8 cellular contexts compared by ENCODE assay signal in the genomic region with DNA sequence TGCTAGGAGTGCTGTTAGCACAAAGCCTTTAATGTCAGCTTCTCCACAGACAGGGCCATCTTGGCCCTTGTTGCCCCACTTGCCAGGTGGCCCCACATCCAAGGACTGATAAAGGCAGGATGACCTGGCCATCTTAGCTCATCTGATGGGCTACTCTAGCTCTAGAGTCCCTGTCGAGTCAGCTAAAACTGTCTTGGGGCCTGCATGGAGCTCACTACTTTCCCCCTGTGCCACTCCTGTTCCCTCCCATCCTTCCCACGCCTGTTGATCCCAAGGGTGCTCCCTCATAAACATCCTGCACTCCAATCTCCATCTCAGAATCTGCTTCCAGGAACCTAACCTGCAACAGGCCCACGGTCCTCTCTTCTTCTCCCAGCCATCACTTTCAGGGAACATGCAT. TPM values are rescaled to one million over a fixed set of nuclear protein-coding genes. Genes with fewer than 3 reads are reported as not detected.
A peak's percentile ranks its signal among the peaks of the same experiment; 100 is the strongest.
DNase-seq lines count a peak whose midpoint lies in the region; ATAC-seq, FAIRE-seq and TF ChIP-seq lines count a peak whose summit lies in the region.

No MANE protein-coding gene starts in this region.

- 17% methylated on average over 3 of the region's 3 CpGs for WGBS in K562 (ENCODE audit: insufficient coverage, low coverage, missing lambda C conversion rate)

- H3K9me3 Mint-ChIP-seq in GM23338: peaks cover 3% of the 10 kb centered on the region; the same call in 1 of the 3 replicates
- H3K9me3 Mint-ChIP-seq in natural killer cell: no peaks in the 10 kb centered on the region

- no peaks in the 10 kb centered on the region; the same call in 1 of the 2 replicates for H4K20me1 ChIP-seq in GM23338 (replicated peaks; ENCODE audit: insufficient read depth)
- no peaks in the 10 kb centered on the region for H4K20me1 ChIP-seq in K562 (replicated peaks; ENCODE audit: control insufficient read depth, insufficient read depth, low read length)

- H3K4me2 ChIP-seq in GM23338 (peak overlapping the region; percentile 92), K562 (ENCODE audit: insufficient read depth, low read length) (no peak overlapping the region)

- in situ Hi-C loops in K562 (cut with MboI): no loop called here

- POLR2A ChIA-PET in A673 (lab: Charles Lee; ENCODE audit: low non-redundant PET) (interaction anchor here (0.6 kb wide), 1 partner anchor 33 kb away, joined by 4 read pairs; no protein-coding TSS in a partner anchor), K562 (lab: Yijun Ruan, JAX) (interaction anchor here (0.7 to 1.0 kb wide), 3 partner anchors 10 to 37 kb away, joined by 3 to 5 read pairs (median 4); no protein-coding TSS in a partner anchor)

- peak overlapping the region; percentile 100 for H2AFZ ChIP-seq in GM23338
- H2AFZ ChIP-seq in K562 (ENCODE audit: low read depth, low read length): no peak overlapping the region

- no peaks in the 10 kb centered on the region for H3K9me2 ChIP-seq in GM23338 (ENCODE audit: insufficient read depth)

- H3K79me2 ChIP-seq in GM23338 (replicated peaks; ENCODE audit: insufficient read depth) (no peaks in the 10 kb centered on the region), K562 (ENCODE audit: control insufficient read depth, insufficient read depth, low read length) (no peaks in the 10 kb centered on the region)

- H3K36me3 Mint-ChIP-seq in GM23338 (ENCODE audit: low read depth) (no peaks in the 10 kb centered on the region), natural killer cell (no peaks in the 10 kb centered on the region)

- no peak overlapping the region for H3K27ac ChIP-seq in A673 (ENCODE audit: low read depth, low read length, poor library complexity, severe bottlenecking)
- no peak overlapping the region for H3K27ac ChIP-seq in GM23338 (ENCODE audit: low read depth)
- no peak overlapping the region for H3K27ac ChIP-seq in K562 (ENCODE audit: extremely low read depth, low read depth, low read length)

- H3K27me3 ChIP-seq in A673 (replicated peaks; ENCODE audit: insufficient read depth, low read depth, low read length, poor library complexity) (no peaks in the 10 kb centered on the region), GM23338 (ENCODE audit: insufficient read depth) (peaks cover 45% of the 10 kb centered on the region), K562 (ENCODE audit: control insufficient read depth in 2 of 2, insufficient read depth in 2 of 2, low read length in 2 of 2) (no peaks in the 10 kb centered on the region)

- FAIRE-seq in K562 (lab: Jason Lieb, UNC): no peak

- ATAC-seq in GM23338 (no peak), K562 (no peak), natural killer cell (no peak), GM19455 (IDR thresholded peaks at IDR 0.05; ENCODE audit: unreplicated experiment) (no peak), GM19351 (IDR thresholded peaks at IDR 0.05; ENCODE audit: unreplicated experiment) (no peak)

- H3F3A ChIP-seq in GM23338 (replicated peaks; ENCODE audit: low read depth): no peaks in the 10 kb centered on the region; the same call in 1 of the 2 replicates

- intact Hi-C loops in A673 (cut with micrococcal nuclease; ENCODE audit: unreplicated experiment) (no loop called here), K562 (cut with micrococcal nuclease) (no loop called here), natural killer cell (cut with micrococcal nuclease) (no loop called here)

- BruUV-seq in A673 (replicated peaks; lab: Mats Ljungman, UMichigan): no TSS peak
- no TSS peak for BruUV-seq in K562 (replicated peaks; lab: Mats Ljungman, UMichigan)

- H3K9me3 ChIP-seq in A673 (ENCODE audit: low read depth, low read length, poor library complexity, severe bottlenecking) (no peaks in the 10 kb centered on the region), K562 (replicated peaks; ENCODE audit: control insufficient read depth, insufficient read depth, low read depth, low read length) (no peaks in the 10 kb centered on the region)

- peaks cover 10% of the 10 kb centered on the region for H3K4me1 Mint-ChIP-seq in GM23338
- H3K4me1 Mint-ChIP-seq in natural killer cell: peaks cover 39 to 52% of the 10 kb centered on the region in 2 donors

- H3K9me1 ChIP-seq in K562 (ENCODE audit: control insufficient read depth, insufficient read depth, low read length): no peaks in the 10 kb centered on the region

- TF ChIP-seq POLR2A in K562 (conservative IDR thresholded peaks at IDR 0.05): no peak

- no peaks in the 10 kb centered on the region for H3K36me3 ChIP-seq in A673 (ENCODE audit: insufficient read depth, low read length, poor library complexity, severe bottlenecking)
- no peaks in the 10 kb centered on the region for H3K36me3 ChIP-seq in GM23338 (ENCODE audit: insufficient read depth)
- no peaks in the 10 kb centered on the region for H3K36me3 ChIP-seq in K562 (ENCODE audit: control insufficient read depth, insufficient read depth, low read length)

- TF ChIP-seq RAD21 in K562 (CRISPR knock-in tag; conservative IDR thresholded peaks at IDR 0.05 in 1 of 2, IDR thresholded peaks at IDR 0.05 in 1 of 2): no peak

- H3K4me1 ChIP-seq in A673 (ENCODE audit: insufficient read depth, low read length, poor library complexity, severe bottlenecking) (peaks cover 13% of the 10 kb centered on the region), GM23338 (ENCODE audit: insufficient read depth) (0 out of 2 replicates have a peak, but pooled peaks cover 10% of the 10 kb centered on the region), K562 (replicated peaks in 1 of 2; ENCODE audit: control insufficient read depth in 2 of 2, insufficient read depth in 2 of 2, low read length in 2 of 2) (no peaks in the 10 kb centered on the region)

- H3K9ac ChIP-seq in K562 (ENCODE audit: insufficient read depth in 1 of 2, low read depth in 2 of 2, low read length in 2 of 2): no peak overlapping the region

- DNase-seq in A673 (ENCODE audit: low spot score) (no peak), GM23338 (ENCODE audit: low spot score) (no peak), K562 (ENCODE audit: extremely low read depth in 1 of 4, low spot score in 3 of 4) (no peak), natural killer cell (no peak), NCI-H345 treated with DMSO at 0.1 percent for 48 hours (lab: John Stamatoyannopoulos, UW; ENCODE audit: unreplicated experiment) (no peak), SIG-M5 (lab: John Stamatoyannopoulos, UW) (no peak)

- H3K27ac Mint-ChIP-seq in GM23338: no peak overlapping the region
- peak overlapping the region; percentile 52 to 70 for H3K27ac Mint-ChIP-seq in natural killer cell

- TF ChIP-seq CTCF in A673 (conservative IDR thresholded peaks at IDR 0.05; ENCODE audit: low read depth, low read length) (no peak), GM23338 (conservative IDR thresholded peaks at IDR 0.05; ENCODE audit: low read depth in 2 of 2) (no peak), K562 (IDR thresholded peaks at IDR 0.05 in 2 of 3, conservative IDR thresholded peaks at IDR 0.05 in 1 of 3; ENCODE audit: insufficient read depth in 2 of 3, low read depth in 1 of 3, low read length in 3 of 3) (no peak), natural killer cell (IDR thresholded peaks at IDR 0.05) (no peak)

- peak overlapping the region; percentile 73 for H3K4me3 Mint-ChIP-seq in GM23338
- peak overlapping the region; percentile 87 for H3K4me3 Mint-ChIP-seq in natural killer cell

- TF ChIP-seq EP300 in K562 (IDR thresholded peaks at IDR 0.05; ENCODE audit: low read length): no peak

- peaks cover 38% of the 10 kb centered on the region for H3K27me3 Mint-ChIP-seq in GM23338 (ENCODE audit: insufficient read depth, low read depth, poor library complexity)
- H3K27me3 Mint-ChIP-seq in natural killer cell (ENCODE audit: low read depth in 2 of 2): no peaks in the 10 kb centered on the region

- H3K4me3 ChIP-seq in A673 (ENCODE audit: low read depth, low read length, poor library complexity, severe bottlenecking): peak overlapping the region; percentile 61
- H3K4me3 ChIP-seq in GM23338: peak overlapping the region; percentile 66
- no peak overlapping the region for H3K4me3 ChIP-seq in K562

- CTCF ChIA-PET in A673 (lab: Charles Lee): no interaction called here
- CTCF ChIA-PET in K562 (lab: Yijun Ruan, JAX; ENCODE audit: low intra/inter-chr PET ratio): no interaction called here

RNA-seq across cellular contexts. Expression of gene GPX7, which starts 0.7 kb away (rescaled TPM):
- total RNA-seq in A673 (2021) (25.2 and 30.8 TPM in 2 replicates), K562 (2014; rRNA removed) (not detected in 2 replicates), K562 (2014; rRNA removed; fragmentation: Illumina TruSeq; extraction: Trizol) (not detected in 2 replicates), K562 (2015; rRNA removed; fragmentation: Illumina TruSeq; extraction: Trizol) (not detected in 2 replicates), K562 (2021) (not detected in 2 replicates), natural killer cell (10 to 100 TPM in 2 of 3 donors, 1 to 10 TPM in 1; 9.7 to 10.6 (median 10.2) TPM)
- total RNA-seq in GM23338 (2014; rRNA removed; shearing (Covaris generic)): 19.8 and 20.9 TPM in 2 replicates
- polyA plus RNA-seq in GM23338 (2016; fragmentation: Nextera tagmentation; extraction: Ambion mirVana) (10.4 and 12.8 TPM in 2 replicates), K562 (2011; rRNA removed) (0.07 TPM in 1 of 2 replicates, not detected in the other), K562 (2014; fragmentation: Illumina TruSeq; extraction: Trizol) (not detected in 2 replicates), K562 (2014; fragmentation: Nextera tagmentation; extraction: Ambion mirVana) (under 1 TPM in 1 of 2 experiments, not detected in 1; 0.08 TPM), K562 (2014; rRNA removed) (not detected in 2 replicates)
- not detected in 2 replicates for total RNA-seq in K562 (2011; cell fraction: chromatin; rRNA removed; ENCODE audit: low replicate concordance)
- not detected in 2 replicates for total RNA-seq in K562 (2011; cell fraction: nucleolus; rRNA removed)
- total RNA-seq in K562 (2011; cell fraction: nucleoplasm; rRNA removed): not detected in 2 replicates
- 0.13 TPM in 1 of 2 replicates, not detected in the other for polyA plus RNA-seq in K562 (2011; cell fraction: cytosol; rRNA removed)
- polyA plus RNA-seq in K562 (2011; cell fraction: nucleus; rRNA removed): 0.13 TPM in 1 of 2 replicates, not detected in the other
- not detected in 2 replicates for polyA plus RNA-seq in K562 (2012)
- polyA minus RNA-seq in K562 (2011; rRNA and poly(A)+ RNA removed): not detected in 2 replicates
- not detected in 2 replicates for polyA minus RNA-seq in K562 (2011; cell fraction: cytosol; rRNA and poly(A)+ RNA removed)
- polyA minus RNA-seq in K562 (2011; cell fraction: nucleus; rRNA and poly(A)+ RNA removed): not detected in 2 replicates

RNA-seq across cellular contexts. Expression of gene SHISAL2A, which starts 31.4 kb away (rescaled TPM):
- total RNA-seq in A673 (2021) (not detected in 2 replicates), K562 (2014; rRNA removed) (not detected in 2 replicates), K562 (2014; rRNA removed; fragmentation: Illumina TruSeq; extraction: Trizol) (not detected in 2 replicates), K562 (2015; rRNA removed; fragmentation: Illumina TruSeq; extraction: Trizol) (not detected in 2 replicates), K562 (2021) (0.11 TPM in 1 of 2 replicates, not detected in the other), natural killer cell (10 to 100 TPM; 14.0 to 31.4 (median 16.2) TPM)
- total RNA-seq in GM23338 (2014; rRNA removed; shearing (Covaris generic)): 0.10 TPM in 1 of 2 replicates, not detected in the other
- polyA plus RNA-seq in GM23338 (2016; fragmentation: Nextera tagmentation; extraction: Ambion mirVana) (1.2 and 1.7 TPM in 2 replicates), K562 (2011; rRNA removed) (not detected in 2 replicates), K562 (2014; fragmentation: Illumina TruSeq; extraction: Trizol) (not detected in 2 replicates), K562 (2014; fragmentation: Nextera tagmentation; extraction: Ambion mirVana) (not detected), K562 (2014; rRNA removed) (not detected in 2 replicates)
- total RNA-seq in K562 (2011; cell fraction: chromatin; rRNA removed; ENCODE audit: low replicate concordance): not detected in 2 replicates
- total RNA-seq in K562 (2011; cell fraction: nucleolus; rRNA removed): not detected in 2 replicates
- total RNA-seq in K562 (2011; cell fraction: nucleoplasm; rRNA removed): not detected in 2 replicates
- polyA plus RNA-seq in K562 (2011; cell fraction: cytosol; rRNA removed): not detected in 2 replicates
- not detected in 2 replicates for polyA plus RNA-seq in K562 (2011; cell fraction: nucleus; rRNA removed)
- polyA plus RNA-seq in K562 (2012): not detected in 2 replicates
- polyA minus RNA-seq in K562 (2011; rRNA and poly(A)+ RNA removed): not detected in 2 replicates
- not detected in 2 replicates for polyA minus RNA-seq in K562 (2011; cell fraction: cytosol; rRNA and poly(A)+ RNA removed)
- not detected in 2 replicates for polyA minus RNA-seq in K562 (2011; cell fraction: nucleus; rRNA and poly(A)+ RNA removed)

RNA-seq across cellular contexts. Expression of gene TUT4, which starts 48.6 kb away (rescaled TPM):
- total RNA-seq in A673 (2021): 71.2 and 81.3 TPM in 2 replicates
- total RNA-seq in GM23338 (2014; rRNA removed; shearing (Covaris generic)): 46.0 and 69.9 TPM in 2 replicates
- 94.7 and 116 TPM in 2 replicates for polyA plus RNA-seq in GM23338 (2016; fragmentation: Nextera tagmentation; extraction: Ambion mirVana)
- total RNA-seq in K562 (2011; cell fraction: chromatin; rRNA removed; ENCODE audit: low replicate concordance): 60.5 and 255 TPM in 2 replicates
- total RNA-seq in K562 (2011; cell fraction: nucleolus; rRNA removed): 24.2 and 38.3 TPM in 2 replicates
- 89.5 and 141 TPM in 2 replicates for total RNA-seq in K562 (2011; cell fraction: nucleoplasm; rRNA removed)
- total RNA-seq in K562 (2014; rRNA removed): 35.5 and 55.5 TPM in 2 replicates
- 41.9 and 44.2 TPM in 2 replicates for total RNA-seq in K562 (2014; rRNA removed; fragmentation: Illumina TruSeq; extraction: Trizol)
- total RNA-seq in K562 (2015; rRNA removed; fragmentation: Illumina TruSeq; extraction: Trizol): 36.7 and 37.2 TPM in 2 replicates
- 38.7 and 39.3 TPM in 2 replicates for total RNA-seq in K562 (2021)
- 24.6 and 52.8 TPM in 2 replicates for polyA plus RNA-seq in K562 (2011; rRNA removed)
- polyA plus RNA-seq in K562 (2011; cell fraction: cytosol; rRNA removed): 28.2 and 28.9 TPM in 2 replicates
- 115 and 131 TPM in 2 replicates for polyA plus RNA-seq in K562 (2011; cell fraction: nucleus; rRNA removed)
- 32.5 and 37.8 TPM in 2 replicates for polyA plus RNA-seq in K562 (2012)
- polyA plus RNA-seq in K562 (2014; fragmentation: Illumina TruSeq; extraction: Trizol): 49.3 and 53.5 TPM in 2 replicates
- polyA plus RNA-seq in K562 (2014; fragmentation: Nextera tagmentation; extraction: Ambion mirVana): 10 to 100 TPM; 15.8 to 21.3 TPM
- 40.8 and 42.4 TPM in 2 replicates for polyA plus RNA-seq in K562 (2014; rRNA removed)
- 30.2 and 49.0 TPM in 2 replicates for polyA minus RNA-seq in K562 (2011; rRNA and poly(A)+ RNA removed)
- polyA minus RNA-seq in K562 (2011; cell fraction: cytosol; rRNA and poly(A)+ RNA removed): 21.8 and 24.9 TPM in 2 replicates
- 36.6 and 52.9 TPM in 2 replicates for polyA minus RNA-seq in K562 (2011; cell fraction: nucleus; rRNA and poly(A)+ RNA removed)
- 100 to 1,000 TPM; 124 to 156 (median 125) TPM for total RNA-seq in natural killer cell

Comparison
In these comparisons a context has a peak if more than half of its experiments do, and no peak if none do; other contexts are left out.
1. RNA of gene GPX7, which starts 0.7 kb away (total RNA-seq): 25.2 to 30.8 TPM in A673, 19.8 to 20.9 TPM in GM23338 and 9.7 to 10.6 TPM in natural killer cell; not detected in K562; every median in the first group is over 4 times any median in the second.
2. RNA of gene SHISAL2A, which starts 31.4 kb away (total RNA-seq): 14.0 to 31.4 TPM in natural killer cell; 0.10 TPM in GM23338, not detected in A673 and 0.11 TPM in K562; every median in the first group is over 10 times any median in the second.